ENCODE assay signal across 24 cellular contexts in genomic region chr7:156661637-156662036, GRCh38. TPM values are rescaled to one million over a fixed set of nuclear protein-coding genes. Genes with fewer than 3 reads are reported as not detected.
DNase-seq lines count a peak whose midpoint lies in the region; ATAC-seq, FAIRE-seq and TF ChIP-seq lines count a peak whose summit lies in the region.
"Had no signal": no experiment of that assay in that cellular context is flagged by ENCODE, and none has a peak within 500 bp of the region (broad histone marks: within the 10 kb centered on the region; RNA-seq: fewer than 3 reads in every experiment).

No MANE protein-coding gene starts in this region.

- H3K27ac ChIP-seq in K562 (ENCODE audit: extremely low read depth, low read depth, low read length) (no peak overlapping the region), hepatocyte (peak overlapping the region; percentile 96)
- H3K27ac ChIP-seq: BLaER1 had no signal

- no peaks in the 10 kb centered on the region for H3K4me1 Mint-ChIP-seq in activated T-cell treated with anti-CD3 and anti-CD28 coated beads, Interleukin-2, amount 50 U/mL, for 4 hours (ENCODE audit: low read depth)
- H3K4me1 Mint-ChIP-seq in nephron progenitor cell = peaks cover 17% of the 10 kb centered on the region
- H3K4me1 Mint-ChIP-seq: CD14-positive monocyte; CD4-positive, CD25-positive, alpha-beta regulatory T cell had no signal

- TF ChIP-seq EP300 in K562 (IDR thresholded peaks at IDR 0.05; ENCODE audit: low read length) = peak; percentile 61; the same call in 1 of the 2 replicates

- peak; percentile 26 to 53 (median 42) for DNase-seq in K562 (ENCODE audit: extremely low read depth in 1 of 4, low spot score in 3 of 4)
- no peak for DNase-seq in hepatocyte (ENCODE audit: low spot score)
- no peak for DNase-seq in UCSD-AML1 (lab: John Stamatoyannopoulos, UW; ENCODE audit: unreplicated experiment)
- no peak for DNase-seq in activated T-cell treated with anti-CD3 and anti-CD28 coated beads, Interleukin-2, amount 50 U/mL, for 4 hours
- DNase-seq in nephron progenitor cell = no peak
- DNase-seq: 8988T; ACHN; BE2C; C1 segment of cervical spinal cord; Calu3; CD4-positive, alpha-beta memory T cell; CD4-positive, CD25-positive, alpha-beta regulatory T cell; CD8-positive, alpha-beta memory T cell; COR-L47; DMS79 treated with DMSO at 0.1 percent for 48 hours; GF-D8 had no signal

- no peak overlapping the region for H3K4me3 ChIP-seq in K562
- H3K4me3 ChIP-seq in hepatocyte = no peak overlapping the region
- H3K4me3 ChIP-seq: BLaER1 had no signal

- CTCF ChIA-PET in K562 (lab: Yijun Ruan, JAX; ENCODE audit: low intra/inter-chr PET ratio) = no interaction called here

- POLR2A ChIA-PET in K562 (lab: Yijun Ruan, JAX) = interaction anchor here (0.8 kb wide), 1 partner anchor 21 kb away, joined by 3 read pairs; no protein-coding TSS in a partner anchor

- H3K9ac ChIP-seq in K562 (ENCODE audit: insufficient read depth in 1 of 2, low read depth in 2 of 2, low read length in 2 of 2) = no peak overlapping the region
- H3K9ac ChIP-seq: BLaER1 had no signal

- no peak for FAIRE-seq in K562 (lab: Jason Lieb, UNC)
- FAIRE-seq: A204.1, D721Med, G401.6, GM12891 had no signal

- no TSS peak for BruUV-seq in K562 (replicated peaks; lab: Mats Ljungman, UMichigan)

- intact Hi-C loops in K562 (cut with micrococcal nuclease) = no loop called here

- 37% methylated on average over 5 of the region's 5 CpGs for WGBS in K562 (ENCODE audit: insufficient coverage, low coverage, missing lambda C conversion rate)
- WGBS in hepatocyte (ENCODE audit: low lambda C conversion rate, missing lambda C conversion rate) = 76% methylated on average over 5 of the region's 5 CpGs

- TF ChIP-seq RAD21 in K562 (CRISPR knock-in tag; conservative IDR thresholded peaks at IDR 0.05 in 1 of 2, IDR thresholded peaks at IDR 0.05 in 1 of 2) = no peak

- no peak overlapping the region for H2AFZ ChIP-seq in K562 (ENCODE audit: low read depth, low read length)
- no peak overlapping the region for H2AFZ ChIP-seq in hepatocyte

- no peaks in the 10 kb centered on the region for H3K27me3 Mint-ChIP-seq in activated T-cell treated with anti-CD3 and anti-CD28 coated beads, Interleukin-2, amount 50 U/mL, for 4 hours (ENCODE audit: low read depth)
- H3K27me3 Mint-ChIP-seq in nephron progenitor cell (ENCODE audit: low read depth, poor library complexity) = peaks cover 3% of the 10 kb centered on the region

- TF ChIP-seq POLR2A in K562 (conservative IDR thresholded peaks at IDR 0.05) = no peak

- no peaks in the 10 kb centered on the region for H3K9me3 ChIP-seq in K562 (replicated peaks; ENCODE audit: control insufficient read depth, insufficient read depth, low read depth, low read length)
- H3K9me3 ChIP-seq in hepatocyte (ENCODE audit: low read depth) = no peaks in the 10 kb centered on the region
- H3K9me3 ChIP-seq: BE2C, BLaER1 had no signal

- H3K4me1 ChIP-seq in K562 (replicated peaks in 1 of 2; ENCODE audit: control insufficient read depth in 2 of 2, insufficient read depth in 2 of 2, low read length in 2 of 2) = peaks cover 5 to 22% of the 10 kb centered on the region in 2 experiments; a peak in 3 of 5 replicates
- peaks cover 14% of the 10 kb centered on the region for H3K4me1 ChIP-seq in hepatocyte (ENCODE audit: insufficient read depth)
- H3K4me1 ChIP-seq: BE2C had no signal

- peak overlapping the region; percentile 42; the same call in 1 of the 2 replicates for H3K4me2 ChIP-seq in K562 (ENCODE audit: insufficient read depth, low read length)
- H3K4me2 ChIP-seq in hepatocyte = no peak overlapping the region
- H3K4me2 ChIP-seq: BLaER1 had no signal

- H4K20me1 ChIP-seq in K562 (replicated peaks; ENCODE audit: control insufficient read depth, insufficient read depth, low read length) (no peaks in the 10 kb centered on the region), hepatocyte (ENCODE audit: insufficient read depth, poor library complexity, severe bottlenecking) (no peaks in the 10 kb centered on the region)
- H4K20me1 ChIP-seq: BLaER1 had no signal

- no peak for TF ChIP-seq CTCF in K562 (IDR thresholded peaks at IDR 0.05 in 2 of 3, conservative IDR thresholded peaks at IDR 0.05 in 1 of 3; ENCODE audit: insufficient read depth in 2 of 3, low read depth in 1 of 3, low read length in 3 of 3)
- TF ChIP-seq CTCF in hepatocyte (IDR thresholded peaks at IDR 0.05; ENCODE audit: poor library complexity) = no peak
- TF ChIP-seq CTCF in nephron progenitor cell (IDR thresholded peaks at IDR 0.05) = no peak

- H3K27me3 ChIP-seq in K562 (ENCODE audit: control insufficient read depth in 2 of 2, insufficient read depth in 2 of 2, low read length in 2 of 2) (no peaks in the 10 kb centered on the region), hepatocyte (no peaks in the 10 kb centered on the region)
- H3K27me3 ChIP-seq: BE2C, BLaER1 had no signal

- no peaks in the 10 kb centered on the region for H3K9me2 ChIP-seq in hepatocyte (replicated peaks; ENCODE audit: insufficient read depth)

- ATAC-seq in HG02759 (IDR thresholded peaks at IDR 0.05; ENCODE audit: unreplicated experiment) (peak; percentile 6), K562 (peak; percentile 38), GM19463 (IDR thresholded peaks at IDR 0.05; ENCODE audit: unreplicated experiment) (no peak)
- no peak for ATAC-seq in activated T-cell treated with anti-CD3 and anti-CD28 coated beads, Interleukin-2, amount 50 U/mL, for 4 hours

- H3K36me3 Mint-ChIP-seq in activated T-cell treated with anti-CD3 and anti-CD28 coated beads, Interleukin-2, amount 50 U/mL, for 4 hours (ENCODE audit: insufficient read depth) = no peaks in the 10 kb centered on the region
- H3K36me3 Mint-ChIP-seq in nephron progenitor cell (ENCODE audit: low read depth) = no peaks in the 10 kb centered on the region
- H3K36me3 Mint-ChIP-seq: CD4-positive, alpha-beta memory T cell; CD4-positive, CD25-positive, alpha-beta regulatory T cell; CD8-positive, alpha-beta memory T cell had no signal

- no peaks in the 10 kb centered on the region for H3K9me1 ChIP-seq in K562 (ENCODE audit: control insufficient read depth, insufficient read depth, low read length)

- no peaks in the 10 kb centered on the region for H3K79me2 ChIP-seq in K562 (ENCODE audit: control insufficient read depth, insufficient read depth, low read length)
- H3K79me2 ChIP-seq in hepatocyte = no peaks in the 10 kb centered on the region

- in situ Hi-C loops in K562 (cut with MboI) = no loop called here

- H3K36me3 ChIP-seq in K562 (ENCODE audit: control insufficient read depth, insufficient read depth, low read length) = no peaks in the 10 kb centered on the region
- H3K36me3 ChIP-seq in hepatocyte (replicated peaks; ENCODE audit: insufficient read depth, low read depth) = no peaks in the 10 kb centered on the region
- H3K36me3 ChIP-seq: BLaER1 had no signal

- no peak overlapping the region for H3K4me3 Mint-ChIP-seq in activated T-cell treated with anti-CD3 and anti-CD28 coated beads, Interleukin-2, amount 50 U/mL, for 4 hours
- H3K4me3 Mint-ChIP-seq in nephron progenitor cell = no peak overlapping the region
- H3K4me3 Mint-ChIP-seq: CD14-positive monocyte; CD4-positive, alpha-beta memory T cell; CD4-positive, CD25-positive, alpha-beta regulatory T cell; CD8-positive, alpha-beta memory T cell had no signal

- no peaks in the 10 kb centered on the region for H3K9me3 Mint-ChIP-seq in activated T-cell treated with anti-CD3 and anti-CD28 coated beads, Interleukin-2, amount 50 U/mL, for 4 hours
- no peaks in the 10 kb centered on the region for H3K9me3 Mint-ChIP-seq in nephron progenitor cell
- H3K9me3 Mint-ChIP-seq: CD4-positive, alpha-beta memory T cell; CD8-positive, alpha-beta memory T cell had no signal

- no peak overlapping the region for H3K27ac Mint-ChIP-seq in nephron progenitor cell
- H3K27ac Mint-ChIP-seq: CD14-positive monocyte; CD4-positive, alpha-beta memory T cell; CD4-positive, CD25-positive, alpha-beta regulatory T cell; CD8-positive, alpha-beta memory T cell had no signal

TF ChIP-seq in K562, 482 proteins besides CTCF, POLR2A, EP300 and RAD21 (continues in another document):
- TF ChIP-seq TSC22D4 (tag; IDR thresholded peaks at IDR 0.05) (no peak), TAL1 (IDR thresholded peaks at IDR 0.05) (peak; percentile 40; the same call in 1 of the 2 replicates), STAT5A (IDR thresholded peaks at IDR 0.05; ENCODE audit: borderline replicate concordance, low read length) (peak; percentile 36; the same call in 1 of the 2 replicates), EGR1 (conservative IDR thresholded peaks at IDR 0.05) (no peak; the same call in 1 of the 2 replicates), ZNF239 (CRISPR knock-in tag; IDR thresholded peaks at IDR 0.05) (no peak), HSF4 (CRISPR knock-in tag; IDR thresholded peaks at IDR 0.05; ENCODE audit: borderline replicate concordance) (no peak), SMARCE1 (IDR thresholded peaks at IDR 0.05) (peak; percentile 24; the same call in 1 of the 2 replicates), TCF3 (CRISPR knock-in tag; IDR thresholded peaks at IDR 0.05) (peak; percentile 61), NR2C1 (IDR thresholded peaks at IDR 0.05) (no peak), NR2C1 (tag; IDR thresholded peaks at IDR 0.05) (no peak)

RNA-seq across cellular contexts. Expression of gene RNF32, which starts 21.1 kb away (rescaled TPM):
- total RNA-seq in K562 (2011; cell fraction: chromatin; rRNA removed; ENCODE audit: low replicate concordance) = 1.6 and 7.1 TPM in 2 replicates
- total RNA-seq in K562 (2011; cell fraction: nucleolus; rRNA removed) = 1.3 and 1.8 TPM in 2 replicates
- total RNA-seq in K562 (2011; cell fraction: nucleoplasm; rRNA removed) = 2.5 and 5.6 TPM in 2 replicates
- total RNA-seq in K562 (2014; rRNA removed) (2.6 and 4.1 TPM in 2 replicates), K562 (2014; rRNA removed; fragmentation: Illumina TruSeq; extraction: Trizol) (4.7 and 5.9 TPM in 2 replicates), K562 (2015; rRNA removed; fragmentation: Illumina TruSeq; extraction: Trizol) (4.1 and 4.3 TPM in 2 replicates), K562 (2021) (3.9 and 4.6 TPM in 2 replicates), hepatocyte (1.4 and 2.3 TPM in 2 replicates)
- polyA plus RNA-seq in K562 (2011; rRNA removed) (3.7 and 5.7 TPM in 2 replicates), K562 (2014; fragmentation: Illumina TruSeq; extraction: Trizol) (5.2 and 7.0 TPM in 2 replicates), K562 (2014; fragmentation: Nextera tagmentation; extraction: Ambion mirVana) (1 to 10 TPM; 3.2 to 3.7 TPM), K562 (2014; rRNA removed) (5.2 and 5.3 TPM in 2 replicates), hepatocyte (2.9 and 6.7 TPM in 2 replicates)
- 1.5 and 1.9 TPM in 2 replicates for polyA plus RNA-seq in K562 (2011; cell fraction: cytosol; rRNA removed)
- polyA plus RNA-seq in K562 (2011; cell fraction: nucleus; rRNA removed) = 4.2 and 6.4 TPM in 2 replicates
- 6.1 and 10.5 TPM in 2 replicates for polyA plus RNA-seq in K562 (2012)
- polyA minus RNA-seq in K562 (2011; rRNA and poly(A)+ RNA removed) = 1.8 and 2.7 TPM in 2 replicates
- polyA minus RNA-seq in K562 (2011; cell fraction: cytosol; rRNA and poly(A)+ RNA removed) = 1.0 TPM in 1 of 2 replicates, not detected in the other
- 1.8 and 2.4 TPM in 2 replicates for polyA minus RNA-seq in K562 (2011; cell fraction: nucleus; rRNA and poly(A)+ RNA removed)
- under 1 TPM; 0.13 to 0.43 (median 0.24) TPM for total RNA-seq in activated T-cell treated with anti-CD3 and anti-CD28 coated beads, Interleukin-2, amount 50 U/mL, for 4 hours

Comparison
In these comparisons a context has a peak if more than half of its experiments do, and no peak if none do; other contexts are left out.
1. ATAC-seq: peak in HG02759 (single experiment) and K562 (single experiment); none in activated T-cell treated with anti-CD3 and anti-CD28 coated beads, Interleukin-2, amount 50 U/mL, for 4 hours (0 of 2) and GM19463 (single experiment).
2. DNase-seq: peak in K562 (4 of 4); none in hepatocyte (single experiment), UCSD-AML1 (single experiment), activated T-cell treated with anti-CD3 and anti-CD28 coated beads, Interleukin-2, amount 50 U/mL, for 4 hours (single experiment) and nephron progenitor cell (single experiment).